ENCODE assay signal across 11 cellular contexts in the genomic region with DNA sequence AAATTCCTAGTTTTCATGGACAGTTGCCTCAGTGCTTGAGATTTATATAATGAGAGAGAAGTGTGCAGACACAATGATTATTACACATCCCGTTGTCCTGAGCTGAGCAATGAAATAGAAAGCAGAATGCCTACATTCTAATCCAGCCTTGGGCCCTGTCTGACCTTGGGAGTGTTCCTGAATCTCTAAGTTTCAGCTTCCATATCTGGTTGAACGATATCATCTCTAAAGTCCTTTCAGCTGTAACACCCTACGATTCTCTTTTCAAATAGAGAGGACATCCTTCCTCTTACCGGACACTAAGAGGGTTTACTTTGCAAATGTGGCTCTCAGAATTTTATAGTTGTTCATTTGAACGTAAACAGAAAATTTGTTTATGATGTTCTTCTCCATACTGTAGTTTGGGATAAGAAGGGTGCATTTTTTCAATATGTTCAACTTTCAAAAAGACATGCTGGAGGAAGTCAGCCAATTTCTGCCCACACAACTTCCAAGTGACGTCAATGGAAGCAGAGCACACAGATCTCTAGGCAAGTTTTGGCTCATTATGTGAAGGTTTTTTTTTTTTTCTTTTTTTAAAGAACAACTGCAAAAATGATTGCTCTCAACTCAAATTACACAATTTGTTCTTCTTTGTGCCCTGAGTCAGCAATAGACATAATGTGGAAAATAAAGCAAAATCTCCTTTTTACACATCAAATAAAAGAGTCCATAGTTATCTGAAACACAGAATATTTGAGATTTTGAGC. TPM values are rescaled to one million over a fixed set of nuclear protein-coding genes. Genes with fewer than 3 reads are reported as not detected.
A peak's percentile ranks its signal among the peaks of the same experiment; 100 is the strongest.
DNase-seq lines count a peak whose midpoint lies in the region; ATAC-seq and TF ChIP-seq lines count a peak whose summit lies in the region.
"Had no signal": no experiment of that assay in that cellular context is flagged by ENCODE, and none has a peak within 500 bp of the region (broad histone marks: within the 10 kb centered on the region; RNA-seq: fewer than 3 reads in every experiment).

No MANE protein-coding gene starts in this region.

- POLR2A ChIA-PET in naive thymus-derived CD4-positive, alpha-beta T cell (lab: Charles Lee): interaction anchor here (2.6 to 2.7 kb wide), 2 partner anchors 19 to 21 kb away, joined by 6 to 8 read pairs; no protein-coding TSS in a partner anchor

- H3K36me3 Mint-ChIP-seq in naive thymus-derived CD4-positive, alpha-beta T cell: peaks cover 0 to 18% (median 0%) of the 10 kb centered on the region in 5 donors
- no peaks in the 10 kb centered on the region for H3K36me3 Mint-ChIP-seq in nephron progenitor cell (ENCODE audit: low read depth)

- TF ChIP-seq CTCF in esophagus squamous epithelium (IDR thresholded peaks at IDR 0.05) (no peak), nephron progenitor cell (IDR thresholded peaks at IDR 0.05) (no peak)

- H3K27me3 Mint-ChIP-seq in naive thymus-derived CD4-positive, alpha-beta T cell: no peaks in the 10 kb centered on the region
- H3K27me3 Mint-ChIP-seq in nephron progenitor cell (ENCODE audit: low read depth, poor library complexity): peaks cover 7% of the 10 kb centered on the region

- H3K36me3 ChIP-seq in esophagus squamous epithelium: no peaks in the 10 kb centered on the region
- no peaks in the 10 kb centered on the region for H3K36me3 ChIP-seq in naive thymus-derived CD4-positive, alpha-beta T cell (ENCODE audit: control insufficient read depth in 2 of 3, insufficient read depth in 3 of 3, low read length in 3 of 3)

- H3K4me1 Mint-ChIP-seq in naive thymus-derived CD4-positive, alpha-beta T cell: peaks cover 0 to 40% (median 31%) of the 10 kb centered on the region in 7 donors
- H3K4me1 Mint-ChIP-seq in nephron progenitor cell: no peaks in the 10 kb centered on the region

- intact Hi-C loops in esophagus squamous epithelium (cut with DNase I): no loop called here
- intact Hi-C loops in naive thymus-derived CD4-positive, alpha-beta T cell (cut with micrococcal nuclease): loop anchor here (1.0 to 2.0 kb wide), 2 partner anchors 21 to 22 kb away; no protein-coding TSS in a partner anchor

- peak; percentile 24 for DNase-seq in stimulated activated CD4-positive, alpha-beta T cell treated with anti-CD3 and anti-CD28 coated beads, Interleukin-2, amount 100 ng/mL, for 4 hours (ENCODE audit: low read depth)
- no peak for DNase-seq in stimulated activated CD4-positive, alpha-beta T cell treated with anti-CD3 and anti-CD28 coated beads, Interleukin-4, amount 100 ng/mL, for 24 hours
- no peak for DNase-seq in esophagus squamous epithelium (lab: John Stamatoyannopoulos, UW)
- DNase-seq in naive thymus-derived CD4-positive, alpha-beta T cell: peak in 7 of 9 donors; percentile 43 to 72 (median 53)
- no peak for DNase-seq in effector CD8-positive, alpha-beta T cell (lab: John Stamatoyannopoulos, UW)
- no peak for DNase-seq in epidermal melanocyte (ENCODE audit: insufficient read length, low spot score)
- no peak for DNase-seq in nephron progenitor cell
- no peak for DNase-seq in islet precursor cell
- DNase-seq: activated gamma-delta T cell had no signal

- peak overlapping the region in 6 of 9 donors; percentile 1 to 78 (median 52) for H3K27ac Mint-ChIP-seq in naive thymus-derived CD4-positive, alpha-beta T cell
- H3K27ac Mint-ChIP-seq in nephron progenitor cell: no peak overlapping the region
- H3K27ac Mint-ChIP-seq: CD8-positive, alpha-beta memory T cell had no signal

- no peaks in the 10 kb centered on the region for H3K9me3 ChIP-seq in esophagus squamous epithelium
- no peaks in the 10 kb centered on the region for H3K9me3 ChIP-seq in naive thymus-derived CD4-positive, alpha-beta T cell (ENCODE audit: control insufficient read depth in 2 of 3, low read length in 3 of 3)

- no peaks in the 10 kb centered on the region for H3K27me3 ChIP-seq in esophagus squamous epithelium
- no peaks in the 10 kb centered on the region for H3K27me3 ChIP-seq in naive thymus-derived CD4-positive, alpha-beta T cell (ENCODE audit: control insufficient read depth in 2 of 2, insufficient read depth in 2 of 2, low read length in 2 of 2)

- H3K4me3 ChIP-seq in esophagus squamous epithelium: peak overlapping the region in 1 of 4 donors; percentile 0
- no peak overlapping the region for H3K4me3 ChIP-seq in naive thymus-derived CD4-positive, alpha-beta T cell (ENCODE audit: low read length)

- peak overlapping the region in 3 of 4 donors; percentile 51 to 70 (median 67) for H3K27ac ChIP-seq in esophagus squamous epithelium
- no peak overlapping the region for H3K27ac ChIP-seq in naive thymus-derived CD4-positive, alpha-beta T cell (ENCODE audit: low read depth, low read length)

- CTCF ChIA-PET in naive thymus-derived CD4-positive, alpha-beta T cell (lab: Charles Lee): interaction anchor here (3.4 kb wide), 1 partner anchor 8 kb away, joined by 18 read pairs; no protein-coding TSS in a partner anchor

- peaks cover 0 to 18% (median 3%) of the 10 kb centered on the region in 3 donors for H3K4me1 ChIP-seq in esophagus squamous epithelium
- H3K4me1 ChIP-seq in naive thymus-derived CD4-positive, alpha-beta T cell (ENCODE audit: control insufficient read depth in 2 of 2, insufficient read depth in 2 of 2, low read length in 2 of 2): peaks cover 0 to 12% of the 10 kb centered on the region in 2 donors

- peak overlapping the region in 7 of 10 donors; percentile 12 to 65 (median 41) for H3K4me3 Mint-ChIP-seq in naive thymus-derived CD4-positive, alpha-beta T cell
- H3K4me3 Mint-ChIP-seq in nephron progenitor cell: no peak overlapping the region
- H3K4me3 Mint-ChIP-seq: CD8-positive, alpha-beta memory T cell had no signal

- TF ChIP-seq POLR2A in esophagus squamous epithelium (IDR thresholded peaks at IDR 0.05): no peak

- WGBS in esophagus squamous epithelium, 2 donors: 27 to 39% methylated on average over 6 of the region's 6 CpGs

- ATAC-seq in naive thymus-derived CD4-positive, alpha-beta T cell: peak; percentile 56
- ATAC-seq: SK-N-SH treated with all-trans-retinoic acid at 6 μM for 48 hours had no signal

- peaks cover 0 to 4% (median 0%) of the 10 kb centered on the region in 11 donors for H3K9me3 Mint-ChIP-seq in naive thymus-derived CD4-positive, alpha-beta T cell
- H3K9me3 Mint-ChIP-seq in nephron progenitor cell: no peaks in the 10 kb centered on the region
- H3K9me3 Mint-ChIP-seq: CD8-positive, alpha-beta memory T cell had no signal

RNA-seq across cellular contexts. Expression of a gene that starts 50.4 kb away (rescaled TPM):
- total RNA-seq in esophagus squamous epithelium: 1 to 10 TPM in 1 of 4 donors, under 1 TPM in 3; 0.08 to 6.1 (median 0.47) TPM
- total RNA-seq in naive thymus-derived CD4-positive, alpha-beta T cell: 10 to 100 TPM in 1 of 5 experiments, 1 to 10 TPM in 2, under 1 TPM in 2; 0.37 to 18.7 (median 1.7) TPM
- under 1 TPM; 0.75 to 0.83 TPM for polyA plus RNA-seq in naive thymus-derived CD4-positive, alpha-beta T cell

Comparison
In these comparisons a context has a peak if more than half of its experiments do, and no peak if none do; other contexts are left out.
1. DNase-seq: peak in stimulated activated CD4-positive, alpha-beta T cell treated with anti-CD3 and anti-CD28 coated beads, Interleukin-2, amount 100 ng/mL, for 4 hours (single experiment) and naive thymus-derived CD4-positive, alpha-beta T cell (7 of 9); none in stimulated activated CD4-positive, alpha-beta T cell treated with anti-CD3 and anti-CD28 coated beads, Interleukin-4, amount 100 ng/mL, for 24 hours (single experiment), esophagus squamous epithelium (single experiment), effector CD8-positive, alpha-beta T cell (single experiment), epidermal melanocyte (single experiment), nephron progenitor cell (single experiment) and islet precursor cell (single experiment).